Comparison of ENCODE assay signal across 12 cellular contexts in the genomic region with DNA sequence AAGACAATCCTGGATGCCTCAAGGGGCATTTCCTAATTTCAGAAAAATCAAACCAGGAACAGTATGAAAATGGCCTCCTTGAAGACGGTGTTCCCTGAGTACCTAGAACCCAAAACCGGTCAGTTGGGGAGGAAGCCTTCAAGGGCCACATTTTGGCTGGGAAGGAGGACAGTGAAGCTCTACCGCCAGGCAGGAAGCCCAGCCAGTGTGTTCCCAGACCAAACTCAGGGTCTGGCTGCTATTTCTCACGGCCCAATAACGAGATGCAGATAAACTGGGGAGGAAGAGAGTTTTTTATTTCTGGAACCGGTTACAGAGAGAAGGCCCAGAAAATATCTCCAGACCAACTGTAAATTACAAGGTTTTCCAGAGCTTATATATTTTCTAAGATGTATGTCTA. TPM values are rescaled to one million over a fixed set of nuclear protein-coding genes. Genes with fewer than 3 reads are reported as not detected.
DNase-seq lines count a peak whose midpoint lies in the region; ATAC-seq and TF ChIP-seq lines count a peak whose summit lies in the region.
"Had no signal": no experiment of that assay in that cellular context is flagged by ENCODE, and none has a peak within 500 bp of the region (broad histone marks: within the 10 kb centered on the region; RNA-seq: fewer than 3 reads in every experiment).

No MANE protein-coding gene starts in this region.

- peak overlapping the region; percentile 48 for H2AFZ ChIP-seq in SU-DHL-6 (ENCODE audit: low read depth, low read length, severe bottlenecking)

- DNase-seq in heart left ventricle (no peak), cardiac septum (ENCODE audit: low spot score) (no peak), HUDEP-2 (lab: John Stamatoyannopoulos, UW; ENCODE audit: unreplicated experiment in 76 of 76) (no peak), foreskin keratinocyte (no peak)
- no peak for DNase-seq in effector memory CD8-positive, alpha-beta T cell
- DNase-seq: activated CD8-positive, alpha-beta memory T cell treated with anti-CD3 and anti-CD28 coated beads for 24 hours; dorsolateral prefrontal cortex; NK-92 treated with Interleukin-12 subunit alpha and Interleukin-12 subunit beta, amount 100 ng/mL, for 24 hours had no signal

- 34 to 45% (median 40%) methylated on average over 6 of the region's 6 CpGs for WGBS in heart left ventricle, 4 donors
- 12% methylated on average over 6 of the region's 6 CpGs for WGBS in thymus

- no peaks in the 10 kb centered on the region for H3K9me2 ChIP-seq in SU-DHL-6 (replicated peaks; ENCODE audit: insufficient read depth, low read length)

- H3K4me2 ChIP-seq in SU-DHL-6 (ENCODE audit: low read depth, low read length, poor library complexity, severe bottlenecking), result peak overlapping the region; percentile 83

- H3K9me3 Mint-ChIP-seq in effector memory CD8-positive, alpha-beta T cell, result no peaks in the 10 kb centered on the region

- no peaks in the 10 kb centered on the region for H4K20me1 ChIP-seq in SU-DHL-6 (ENCODE audit: low read depth, low read length)

- H3K4me1 ChIP-seq in heart left ventricle, result peaks cover 0 to 92% (median 10%) of the 10 kb centered on the region in 12 donors
- H3K4me1 ChIP-seq in thymus (ENCODE audit: control insufficient read depth, insufficient read depth, low read length), result peaks cover 23% of the 10 kb centered on the region
- no peaks in the 10 kb centered on the region for H3K4me1 ChIP-seq in foreskin keratinocyte
- H3K4me1 ChIP-seq: ascending aorta had no signal

- intact Hi-C loops in heart left ventricle (cut with DNase I), result no loop called here
- intact Hi-C loops in cardiac septum (cut with DNase I), result no loop called here

- peak overlapping the region; percentile 93 to 97 for H3K27ac Mint-ChIP-seq in effector memory CD8-positive, alpha-beta T cell

- peak overlapping the region in 8 of 12 donors; percentile 10 to 93 (median 31) for H3K27ac ChIP-seq in heart left ventricle
- H3K27ac ChIP-seq in SU-DHL-6 (ENCODE audit: low read depth, low read length), result peak overlapping the region; percentile 97
- peak overlapping the region; percentile 85 for H3K27ac ChIP-seq in thymus (ENCODE audit: low read depth)
- no peak overlapping the region for H3K27ac ChIP-seq in foreskin keratinocyte
- H3K27ac ChIP-seq: ascending aorta had no signal

- H3K36me3 ChIP-seq in heart left ventricle, result no peaks in the 10 kb centered on the region
- H3K36me3 ChIP-seq in SU-DHL-6 (ENCODE audit: low read length), result peaks cover 25% of the 10 kb centered on the region
- H3K36me3 ChIP-seq in thymus (ENCODE audit: control insufficient read depth, insufficient read depth), result no peaks in the 10 kb centered on the region
- H3K36me3 ChIP-seq: ascending aorta had no signal

- peaks cover 26% of the 10 kb centered on the region; the same call in 1 of the 2 replicates for H3K79me2 ChIP-seq in SU-DHL-6 (ENCODE audit: insufficient read depth, low read length)

- peak overlapping the region; percentile 93 to 95 for H3K4me3 Mint-ChIP-seq in effector memory CD8-positive, alpha-beta T cell

- no peak for TF ChIP-seq POLR2A in heart left ventricle (IDR thresholded peaks at IDR 0.05)

- no peaks in the 10 kb centered on the region for H3K27me3 Mint-ChIP-seq in effector memory CD8-positive, alpha-beta T cell

- peaks cover 36% of the 10 kb centered on the region for H3F3A ChIP-seq in SU-DHL-6 (ENCODE audit: insufficient read depth)

- H3K27me3 ChIP-seq in heart left ventricle, result peaks cover 0 to 12% (median 0%) of the 10 kb centered on the region in 9 donors
- no peaks in the 10 kb centered on the region for H3K27me3 ChIP-seq in SU-DHL-6 (ENCODE audit: low read length)
- H3K27me3 ChIP-seq in thymus (ENCODE audit: control insufficient read depth, insufficient read depth), result no peaks in the 10 kb centered on the region
- H3K27me3 ChIP-seq in foreskin keratinocyte, result peaks cover 50% of the 10 kb centered on the region
- H3K27me3 ChIP-seq: ascending aorta had no signal

- TF ChIP-seq CTCF in heart left ventricle (IDR thresholded peaks at IDR 0.05), result no peak
- no peak for TF ChIP-seq CTCF in SU-DHL-6 (IDR thresholded peaks at IDR 0.05; ENCODE audit: insufficient read depth, low read length, poor library complexity, severe bottlenecking)
- no peak for TF ChIP-seq CTCF in foreskin keratinocyte (conservative IDR thresholded peaks at IDR 0.05)

- H3K36me3 Mint-ChIP-seq in effector memory CD8-positive, alpha-beta T cell (ENCODE audit: insufficient read depth), result peaks cover 61% of the 10 kb centered on the region

- peaks cover 59 to 68% of the 10 kb centered on the region in 2 donors for H3K4me1 Mint-ChIP-seq in effector memory CD8-positive, alpha-beta T cell (ENCODE audit: low read depth in 2 of 2)

- H3K4me3 ChIP-seq in heart left ventricle (peak overlapping the region in 4 of 12 donors; percentile 1 to 65 (median 8)), SU-DHL-6 (ENCODE audit: insufficient read depth, low read length, poor library complexity, severe bottlenecking) (peak overlapping the region; percentile 68), thymus (ENCODE audit: low read length) (peak overlapping the region; percentile 57)
- H3K4me3 ChIP-seq: ascending aorta had no signal

- H3K9me3 ChIP-seq in heart left ventricle, result peaks cover 0 to 3% (median 0%) of the 10 kb centered on the region in 12 donors
- H3K9me3 ChIP-seq in SU-DHL-6 (ENCODE audit: insufficient read depth, low read length), result peaks cover 10% of the 10 kb centered on the region; the same call in 1 of the 2 replicates
- no peaks in the 10 kb centered on the region for H3K9me3 ChIP-seq in thymus (ENCODE audit: control insufficient read depth)
- H3K9me3 ChIP-seq: ascending aorta had no signal

- no peak for ATAC-seq in heart left ventricle
- no peak for ATAC-seq in effector memory CD8-positive, alpha-beta T cell (replicated peaks)
- no peak for ATAC-seq in foreskin keratinocyte
- no peak for ATAC-seq in HG02840 (IDR thresholded peaks at IDR 0.05; ENCODE audit: low FRiP score, unreplicated experiment)

- peak overlapping the region; percentile 65 for H3K9ac ChIP-seq in SU-DHL-6 (ENCODE audit: low read length)

RNA-seq across cellular contexts. Expression of gene CEACAM21, which starts 24.3 kb away (rescaled TPM):
- total RNA-seq in heart left ventricle (1 to 10 TPM in 2 of 9 donors, under 1 TPM in 6, not detected in 1; 0.27 to 5.7 (median 0.66) TPM), cardiac septum (0.27 TPM), foreskin keratinocyte (not detected in 2 replicates)
- polyA plus RNA-seq in heart left ventricle (under 1 TPM in 1 of 2 donors, not detected in 1; 0.50 TPM), thymus (11.0 TPM), foreskin keratinocyte (not detected in 2 replicates)
- total RNA-seq: ascending aorta had no signal
